In genomic region chr7:123410273-123410928, GRCh38 we compare ENCODE assay signal across 11 cellular contexts.
DNase-seq lines count a peak whose midpoint lies in the region; ATAC-seq, FAIRE-seq and TF ChIP-seq lines count a peak whose summit lies in the region.
"Had no signal": no experiment of that assay in that cellular context is flagged by ENCODE, and none has a peak within 500 bp of the region (broad histone marks: within the 10 kb centered on the region; RNA-seq: fewer than 3 reads in every experiment).

No MANE protein-coding gene starts in this region.

- intact Hi-C loops in esophagus muscularis mucosa (cut with DNase I): no loop called here

- no peak for TF ChIP-seq POLR2A in esophagus muscularis mucosa (IDR thresholded peaks at IDR 0.05; ENCODE audit: low read depth)

- 16% methylated on average over 1 of the region's 1 CpG for WGBS in esophagus muscularis mucosa

- TF ChIP-seq CTCF in esophagus muscularis mucosa (IDR thresholded peaks at IDR 0.05): no peak
- TF ChIP-seq CTCF in omental fat pad (IDR thresholded peaks at IDR 0.05): no peak

- ATAC-seq in omental fat pad (ENCODE audit: low FRiP score) (peak; percentile 93), GM21360 (IDR thresholded peaks at IDR 0.05; ENCODE audit: unreplicated experiment) (no peak)

- peak overlapping the region; percentile 76 to 93 (median 86) for H3K27ac ChIP-seq in esophagus muscularis mucosa (replicated peaks in 1 of 4)
- H3K27ac ChIP-seq: BLaER1 had no signal

- no peak overlapping the region for H3K4me3 ChIP-seq in esophagus muscularis mucosa
- H3K4me3 ChIP-seq: BLaER1 had no signal

- H3K9me3 ChIP-seq in esophagus muscularis mucosa: no peaks in the 10 kb centered on the region
- H3K9me3 ChIP-seq: BLaER1 had no signal

- DNase-seq in COLO829 (ENCODE audit: low spot score) (peak; percentile 81), RCC 7860 (ENCODE audit: low spot score) (peak; percentile 74), esophagus muscularis mucosa (ENCODE audit: extremely low spot score) (no peak), omental fat pad (ENCODE audit: low spot score) (no peak), CD1c-positive myeloid dendritic cell (ENCODE audit: extremely low spot score) (no peak), NCI-H1092 treated with DMSO at 0.1 percent for 48 hours (lab: John Stamatoyannopoulos, UW) (no peak)
- no peak for DNase-seq in activated CD4-positive, alpha-beta T cell treated with anti-CD3 and anti-CD28 coated beads, Interleukin-2, amount 50 U/mL, for 48 hours
- DNase-seq: effector CD4-positive, alpha-beta T cell; NCI-H1436 treated with DMSO at 0.1 percent for 48 hours had no signal

- H3K36me3 ChIP-seq in esophagus muscularis mucosa: no peaks in the 10 kb centered on the region
- H3K36me3 ChIP-seq: BLaER1 had no signal

- H3K27me3 ChIP-seq in esophagus muscularis mucosa: no peaks in the 10 kb centered on the region
- H3K27me3 ChIP-seq: BLaER1 had no signal

- H3K4me1 ChIP-seq in esophagus muscularis mucosa: peaks cover 9 to 80% (median 48%) of the 10 kb centered on the region in 4 donors
- H3K4me1 ChIP-seq: BLaER1 had no signal

- FAIRE-seq in RCC 7860 (lab: Jason Lieb, UNC): no peak

- peak; percentile 61 for TF ChIP-seq EP300 in esophagus muscularis mucosa (IDR thresholded peaks at IDR 0.05)

Comparison
In these comparisons a context has a peak if more than half of its experiments do, and no peak if none do; other contexts are left out.
1. DNase-seq: peak in COLO829 (single experiment) and RCC 7860 (single experiment); none in esophagus muscularis mucosa (single experiment), omental fat pad (single experiment), activated CD4-positive, alpha-beta T cell treated with anti-CD3 and anti-CD28 coated beads, Interleukin-2, amount 50 U/mL, for 48 hours (0 of 2), CD1c-positive myeloid dendritic cell (single experiment) and NCI-H1092 treated with DMSO at 0.1 percent for 48 hours (single experiment).